Comparison of ENCODE assay signal across 7 cellular contexts in genomic region chr22:36405671-36406070, GRCh38. TPM values are rescaled to one million over a fixed set of nuclear protein-coding genes. Genes with fewer than 3 reads are reported as not detected.
A peak's percentile ranks its signal among the peaks of the same experiment; 100 is the strongest.
DNase-seq lines count a peak whose midpoint lies in the region; ATAC-seq and TF ChIP-seq lines count a peak whose summit lies in the region.

No MANE protein-coding gene starts in this region.

- H3K4me3 ChIP-seq in gastroesophageal sphincter, result no peak overlapping the region

- no peaks in the 10 kb centered on the region for H3K9me3 Mint-ChIP-seq in stimulated activated effector memory CD8-positive, alpha-beta T cell treated with anti-CD3 and anti-CD28 coated beads, Interleukin-12 subunit alpha, Interleukin-12 subunit beta, amount 100 ng/mL, for 72 hours

- peak overlapping the region; percentile 51 for H3K4me3 Mint-ChIP-seq in stimulated activated effector memory CD8-positive, alpha-beta T cell treated with anti-CD3 and anti-CD28 coated beads, Interleukin-12 subunit alpha, Interleukin-12 subunit beta, amount 100 ng/mL, for 72 hours

- peaks cover 0 to 9% (median 0%) of the 10 kb centered on the region in 3 donors for H3K4me1 ChIP-seq in gastroesophageal sphincter

- H3K36me3 ChIP-seq in gastroesophageal sphincter, result peaks cover 0 to 4% of the 10 kb centered on the region in 2 donors

- no peaks in the 10 kb centered on the region for H3K27me3 ChIP-seq in gastroesophageal sphincter

- peaks cover 51% of the 10 kb centered on the region for H3K4me1 Mint-ChIP-seq in stimulated activated effector memory CD8-positive, alpha-beta T cell treated with anti-CD3 and anti-CD28 coated beads, Interleukin-12 subunit alpha, Interleukin-12 subunit beta, amount 100 ng/mL, for 72 hours

- H3K27ac Mint-ChIP-seq in stimulated activated effector memory CD8-positive, alpha-beta T cell treated with anti-CD3 and anti-CD28 coated beads, Interleukin-12 subunit alpha, Interleukin-12 subunit beta, amount 100 ng/mL, for 72 hours, result peak overlapping the region; percentile 90

- TF ChIP-seq CTCF in gastroesophageal sphincter (IDR thresholded peaks at IDR 0.05), result no peak

- no peak overlapping the region for H3K27ac ChIP-seq in gastroesophageal sphincter

- no peak for TF ChIP-seq EP300 in gastroesophageal sphincter (IDR thresholded peaks at IDR 0.05)

- DNase-seq in HK-2 (ENCODE audit: unreplicated experiment) (peak; percentile 48), SIG-M5 treated with dmso at 0.1 percent for 504 hours (lab: John Stamatoyannopoulos, UW; ENCODE audit: unreplicated experiment) (peak; percentile 100), amniotic epithelial cell (ENCODE audit: low read depth) (peak; percentile 87), NCI-H187 (lab: John Stamatoyannopoulos, UW) (no peak)
- DNase-seq in stimulated activated effector memory CD8-positive, alpha-beta T cell treated with anti-CD3 and anti-CD28 coated beads, Interleukin-12 subunit alpha, Interleukin-12 subunit beta, amount 100 ng/mL, for 72 hours (ENCODE audit: low spot score in 2 of 2), result peak; percentile 22 to 78

- ATAC-seq in stimulated activated effector memory CD8-positive, alpha-beta T cell treated with anti-CD3 and anti-CD28 coated beads, Interleukin-12 subunit alpha, Interleukin-12 subunit beta, amount 100 ng/mL, for 72 hours, result peak; percentile 83
- ATAC-seq in gastroesophageal sphincter (no peak), GM21717 (IDR thresholded peaks at IDR 0.05; ENCODE audit: unreplicated experiment) (no peak)

- no peaks in the 10 kb centered on the region for H3K36me3 Mint-ChIP-seq in stimulated activated effector memory CD8-positive, alpha-beta T cell treated with anti-CD3 and anti-CD28 coated beads, Interleukin-12 subunit alpha, Interleukin-12 subunit beta, amount 100 ng/mL, for 72 hours

- H3K9me3 ChIP-seq in gastroesophageal sphincter, result no peaks in the 10 kb centered on the region

- no peak for TF ChIP-seq POLR2A in gastroesophageal sphincter (IDR thresholded peaks at IDR 0.05)

- 47 to 52% methylated on average over 2 to 5 of the region's 5 CpGs for WGBS in gastroesophageal sphincter (ENCODE audit: low coverage in 1 of 2), 2 donors

RNA-seq across cellular contexts. Expression of gene MYH9, which starts 17.9 kb away (rescaled TPM):
- 100 to 1,000 TPM; 304 to 366 (median 322) TPM for total RNA-seq in gastroesophageal sphincter

Comparison
In these comparisons a context has a peak if more than half of its experiments do, and no peak if none do; other contexts are left out.
1. DNase-seq: peak in HK-2 (single experiment), SIG-M5 treated with dmso at 0.1 percent for 504 hours (single experiment), amniotic epithelial cell (single experiment) and stimulated activated effector memory CD8-positive, alpha-beta T cell treated with anti-CD3 and anti-CD28 coated beads, Interleukin-12 subunit alpha, Interleukin-12 subunit beta, amount 100 ng/mL, for 72 hours (2 of 2); none in NCI-H187 (0 of 2).